ENCODE assay signal across 22 cellular contexts in the genomic region with DNA sequence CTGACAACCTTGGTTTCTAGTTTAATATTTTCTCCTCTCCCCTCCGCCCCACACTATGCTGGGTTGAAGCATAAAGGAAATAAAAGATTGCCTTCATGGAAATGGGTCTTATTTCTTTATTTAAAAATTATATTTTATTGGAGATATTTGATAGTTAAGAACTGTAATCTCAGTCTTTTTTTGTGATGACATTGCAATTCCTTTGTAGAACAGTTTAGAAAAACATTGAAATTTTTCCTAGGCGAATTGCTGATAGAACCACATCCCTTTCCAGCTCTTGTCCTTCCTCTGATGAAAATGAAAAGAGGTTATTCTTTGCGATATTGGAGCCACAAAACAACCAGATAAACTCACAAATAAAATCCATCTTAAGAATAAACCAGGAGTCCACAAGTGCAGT.
DNase-seq lines count a peak whose midpoint lies in the region; ATAC-seq, FAIRE-seq and TF ChIP-seq lines count a peak whose summit lies in the region.
"Had no signal": no experiment of that assay in that cellular context is flagged by ENCODE, and none has a peak within 500 bp of the region (broad histone marks: within the 10 kb centered on the region; RNA-seq: fewer than 3 reads in every experiment).

No MANE protein-coding gene starts in this region.

- H3K4me2 ChIP-seq in HepG2 (ENCODE audit: low read depth, low read length) (no peak overlapping the region), IMR-90 (ENCODE audit: low read depth, low read length) (no peak overlapping the region), K562 (ENCODE audit: insufficient read depth, low read length) (no peak overlapping the region), GM23248 (ENCODE audit: unreplicated experiment) (no peak overlapping the region)
- H3K4me2 ChIP-seq: BLaER1 treated with 17β-estradiol and CSF1 and Interleukin-3, amounts not matched to agents 10 nM and 100 nM had no signal

- in situ Hi-C loops in HepG2 (cut with HindIII; ENCODE audit: extremely low pct_ligation_motif_present, low pct_unique_long_range_greater_than_20kb), result no loop called here
- in situ Hi-C loops in IMR-90 (cut with MboI; ENCODE audit: low sequenced_read_pairs), result no loop called here
- in situ Hi-C loops in K562 (cut with MboI), result no loop called here
- in situ Hi-C loops in GM23248 (cut with MboI), result no loop called here

- no peak overlapping the region for H3K56ac ChIP-seq in IMR-90 (ENCODE audit: extremely low read depth, insufficient read depth, low read length)

- dilution Hi-C loops in IMR-90 (cut with HindIII; ENCODE audit: low sequenced_read_pairs, unreplicated experiment), result no loop called here

- H2BK20ac ChIP-seq in IMR-90 (ENCODE audit: low read depth, low read length), result no peak overlapping the region

- no peak overlapping the region for H2AK5ac ChIP-seq in IMR-90 (ENCODE audit: low read depth, low read length)

- TF ChIP-seq RAD21 in HepG2 (CRISPR knock-in tag; IDR thresholded peaks at IDR 0.05), result no peak
- no peak for TF ChIP-seq RAD21 in IMR-90 (IDR thresholded peaks at IDR 0.05; ENCODE audit: low read length)
- no peak for TF ChIP-seq RAD21 in K562 (CRISPR knock-in tag; conservative IDR thresholded peaks at IDR 0.05 in 1 of 2, IDR thresholded peaks at IDR 0.05 in 1 of 2)

- TF ChIP-seq CTCF in HepG2 (CRISPR knock-in tag; IDR thresholded peaks at IDR 0.05), result no peak
- no peak for TF ChIP-seq CTCF in right lobe of liver (IDR thresholded peaks at IDR 0.05)
- no peak for TF ChIP-seq CTCF in IMR-90 (conservative IDR thresholded peaks at IDR 0.05; ENCODE audit: low read depth, low read length)
- no peak for TF ChIP-seq CTCF in K562 (IDR thresholded peaks at IDR 0.05 in 2 of 3, conservative IDR thresholded peaks at IDR 0.05 in 1 of 3; ENCODE audit: insufficient read depth in 2 of 3, low read depth in 1 of 3, low read length in 3 of 3)

- H3K18ac ChIP-seq in IMR-90 (ENCODE audit: low read depth, low read length), result no peak overlapping the region

- H3K9ac ChIP-seq in HepG2 (ENCODE audit: insufficient read depth, low read depth, low read length) (no peak overlapping the region), IMR-90 (ENCODE audit: low read depth, low read length) (no peak overlapping the region), K562 (ENCODE audit: insufficient read depth in 1 of 2, low read depth in 2 of 2, low read length in 2 of 2) (no peak overlapping the region), GM23248 (no peak overlapping the region)
- H3K9ac ChIP-seq: BLaER1 treated with 17β-estradiol and CSF1 and Interleukin-3, amounts not matched to agents 10 nM and 100 nM had no signal

- no peak overlapping the region for H4K8ac ChIP-seq in IMR-90 (ENCODE audit: low read depth in 2 of 2, low read length in 2 of 2)

- H3K14ac ChIP-seq in IMR-90 (replicated peaks; ENCODE audit: low read depth, low read length), result no peak overlapping the region

- H3K27ac ChIP-seq in HepG2 (ENCODE audit: extremely low read length, insufficient read depth, low read length), result no peak overlapping the region
- no peak overlapping the region for H3K27ac ChIP-seq in right lobe of liver
- H3K27ac ChIP-seq in IMR-90 (ENCODE audit: insufficient read depth, low read length), result no peak overlapping the region
- no peak overlapping the region for H3K27ac ChIP-seq in K562 (ENCODE audit: extremely low read depth, low read depth, low read length)
- H3K27ac ChIP-seq in GM23248, result no peak overlapping the region
- H3K27ac ChIP-seq: 22Rv1; BLaER1 treated with 17β-estradiol and CSF1 and Interleukin-3, amounts not matched to agents 10 nM and 100 nM; C4-2B had no signal

- H4K20me1 ChIP-seq in HepG2 (ENCODE audit: insufficient read depth, low read length), result no peaks in the 10 kb centered on the region
- no peaks in the 10 kb centered on the region for H4K20me1 ChIP-seq in IMR-90 (ENCODE audit: insufficient read depth, low read length)
- no peaks in the 10 kb centered on the region for H4K20me1 ChIP-seq in K562 (replicated peaks; ENCODE audit: control insufficient read depth, insufficient read depth, low read length)
- no peaks in the 10 kb centered on the region for H4K20me1 ChIP-seq in GM23248 (ENCODE audit: insufficient read depth)
- H4K20me1 ChIP-seq: BLaER1 treated with 17β-estradiol and CSF1 and Interleukin-3, amounts not matched to agents 10 nM and 100 nM had no signal

- no peak overlapping the region for H2BK120ac ChIP-seq in IMR-90 (ENCODE audit: low read depth, low read length)

- H3K79me2 ChIP-seq in HepG2 (ENCODE audit: insufficient read depth, low read length) (no peaks in the 10 kb centered on the region), K562 (ENCODE audit: control insufficient read depth, insufficient read depth, low read length) (no peaks in the 10 kb centered on the region), GM23248 (ENCODE audit: insufficient read depth) (no peaks in the 10 kb centered on the region)

- H3K4ac ChIP-seq in IMR-90 (ENCODE audit: low read depth, low read length), result no peak overlapping the region

- no peak overlapping the region for H4K5ac ChIP-seq in IMR-90 (ENCODE audit: low read depth, low read length)

- H3K23ac ChIP-seq in IMR-90 (ENCODE audit: low read depth, low read length), result no peak overlapping the region

- CTCF ChIA-PET in HepG2 (lab: Yijun Ruan, JAX; ENCODE audit: low intra/inter-chr PET ratio, low total read pairs), result no interaction called here
- CTCF ChIA-PET in IMR-90 (lab: Yijun Ruan, JAX), result no interaction called here
- CTCF ChIA-PET in K562 (lab: Yijun Ruan, JAX; ENCODE audit: low intra/inter-chr PET ratio), result no interaction called here

- ATAC-seq in HepG2, result no peak
- no peak for ATAC-seq in right lobe of liver
- no peak for ATAC-seq in IMR-90 (ENCODE audit: low read depth)
- ATAC-seq in K562, result no peak

- intact Hi-C loops in HepG2 (cut with micrococcal nuclease; ENCODE audit: unreplicated experiment), result no loop called here
- intact Hi-C loops in right lobe of liver (cut with DNase I), result no loop called here
- intact Hi-C loops in IMR-90 (cut with micrococcal nuclease), result no loop called here
- intact Hi-C loops in K562 (cut with micrococcal nuclease), result no loop called here

- H2AK9ac ChIP-seq in IMR-90 (replicated peaks; ENCODE audit: low read depth, low read length, poor library complexity), result no peak overlapping the region

- H2BK15ac ChIP-seq in IMR-90 (ENCODE audit: low read depth, low read length), result no peak overlapping the region

- H3K9me2 ChIP-seq in GM23248 (ENCODE audit: insufficient read depth), result no peaks in the 10 kb centered on the region

- H3K4me1 ChIP-seq in HepG2 (ENCODE audit: insufficient read depth, low read length), result peaks cover 23% of the 10 kb centered on the region
- peaks cover 0 to 7% (median 1%) of the 10 kb centered on the region in 4 donors for H3K4me1 ChIP-seq in right lobe of liver
- no peaks in the 10 kb centered on the region for H3K4me1 ChIP-seq in IMR-90 (ENCODE audit: control insufficient read depth, insufficient read depth, low read length)
- no peaks in the 10 kb centered on the region for H3K4me1 ChIP-seq in K562 (replicated peaks in 1 of 2; ENCODE audit: control insufficient read depth in 2 of 2, insufficient read depth in 2 of 2, low read length in 2 of 2)
- no peaks in the 10 kb centered on the region for H3K4me1 ChIP-seq in GM23248 (ENCODE audit: insufficient read depth)
- H3K4me1 ChIP-seq: BLaER1 treated with 17β-estradiol and CSF1 and Interleukin-3, amounts not matched to agents 10 nM and 100 nM had no signal

- WGBS in HepG2 (ENCODE audit: low lambda C conversion rate), result 97% methylated on average over 3 of the region's 3 CpGs
- 81% methylated on average over 3 of the region's 3 CpGs for WGBS in right lobe of liver (ENCODE audit: insufficient coverage, low coverage, low lambda C conversion rate, missing lambda C conversion rate)
- no CpG with 5 or more reads among the region's 3 CpGs for WGBS in IMR-90 (ENCODE audit: extremely low coverage in 2 of 2, insufficient read length in 1 of 2), 2 experiments
- 19% methylated on average over 3 of the region's 3 CpGs for WGBS in K562 (ENCODE audit: insufficient coverage, low coverage, missing lambda C conversion rate)
- 62 to 81% methylated on average over 3 of the region's 3 CpGs for WGBS in GM23248 (ENCODE audit: low coverage in 1 of 2, low lambda C conversion rate in 2 of 2, missing lambda C conversion rate in 2 of 2), 2 experiments

- no peaks in the 10 kb centered on the region for H3K79me1 ChIP-seq in IMR-90 (ENCODE audit: low read depth in 1 of 2, low read length in 2 of 2)

- no peak for TF ChIP-seq POLR2A in HepG2 (IDR thresholded peaks at IDR 0.05; ENCODE audit: insufficient read depth in 1 of 2, low read depth in 2 of 2, low read length in 2 of 2)
- TF ChIP-seq POLR2A in right lobe of liver (IDR thresholded peaks at IDR 0.05), result no peak
- no peak for TF ChIP-seq POLR2A in IMR-90 (IDR thresholded peaks at IDR 0.05; ENCODE audit: low read depth, low read length)
- TF ChIP-seq POLR2A in K562 (conservative IDR thresholded peaks at IDR 0.05), result no peak

- DNase-seq in HepG2 (ENCODE audit: low spot score), result no peak
- no peak for DNase-seq in right lobe of liver
- no peak for DNase-seq in IMR-90
- no peak for DNase-seq in K562 (ENCODE audit: extremely low read depth in 1 of 4, low spot score in 3 of 4)
- DNase-seq in GM23248, result no peak
- no peak for DNase-seq in COLO668 (lab: John Stamatoyannopoulos, UW; ENCODE audit: unreplicated experiment)
- no peak for DNase-seq in OCI-M2 (lab: John Stamatoyannopoulos, UW; ENCODE audit: unreplicated experiment)
- DNase-seq: ACHN; AML-193; Caco-2; Calu3; CD4-positive, alpha-beta memory T cell; CD8-positive, alpha-beta memory T cell; DMS79 treated with DMSO at 0.1 percent for 48 hours; GF-D8 had no signal

- H3K4me3 ChIP-seq in HepG2 (replicated peaks in 1 of 3; ENCODE audit: insufficient read depth in 1 of 3, low read depth in 2 of 3, low read length in 3 of 3) (no peak overlapping the region), right lobe of liver (no peak overlapping the region), IMR-90 (ENCODE audit: insufficient read depth, low read depth, low read length) (no peak overlapping the region), K562 (no peak overlapping the region), GM23248 (no peak overlapping the region)
- H3K4me3 ChIP-seq: BLaER1 treated with 17β-estradiol and CSF1 and Interleukin-3, amounts not matched to agents 10 nM and 100 nM had no signal

- H3K9me1 ChIP-seq in IMR-90 (ENCODE audit: insufficient read depth, low read length), result no peaks in the 10 kb centered on the region
- H3K9me1 ChIP-seq in K562 (ENCODE audit: control insufficient read depth, insufficient read depth, low read length), result no peaks in the 10 kb centered on the region

- H3K27me3 ChIP-seq in HepG2 (ENCODE audit: control insufficient read depth in 1 of 2, insufficient read depth in 2 of 2, low read length in 2 of 2), result no peaks in the 10 kb centered on the region
- H3K27me3 ChIP-seq in right lobe of liver, result no peaks in the 10 kb centered on the region
- no peaks in the 10 kb centered on the region for H3K27me3 ChIP-seq in IMR-90 (ENCODE audit: control insufficient read depth, insufficient read depth, low read length)
- H3K27me3 ChIP-seq in K562 (ENCODE audit: control insufficient read depth in 2 of 2, insufficient read depth in 2 of 2, low read length in 2 of 2), result 0 out of 5 replicates have a peak, but pooled peaks cover 0 to 4% of the 10 kb centered on the region in 2 experiments
- H3K27me3 ChIP-seq in GM23248 (replicated peaks; ENCODE audit: insufficient read depth), result no peaks in the 10 kb centered on the region
- H3K27me3 ChIP-seq: BLaER1 treated with 17β-estradiol and CSF1 and Interleukin-3, amounts not matched to agents 10 nM and 100 nM had no signal

- no peak overlapping the region for H4K91ac ChIP-seq in IMR-90 (ENCODE audit: insufficient read depth, low read depth, low read length)

- no peak overlapping the region for H2BK5ac ChIP-seq in IMR-90 (ENCODE audit: low read depth, low read length, poor library complexity, severe bottlenecking)

- H3K36me3 ChIP-seq in HepG2 (replicated peaks in 1 of 2; ENCODE audit: control insufficient read depth in 1 of 2, insufficient read depth in 2 of 2, low read length in 2 of 2) (no peaks in the 10 kb centered on the region), right lobe of liver (no peaks in the 10 kb centered on the region), IMR-90 (ENCODE audit: control insufficient read depth, insufficient read depth, low read length) (no peaks in the 10 kb centered on the region), K562 (ENCODE audit: control insufficient read depth, insufficient read depth, low read length) (no peaks in the 10 kb centered on the region), GM23248 (ENCODE audit: low read depth) (no peaks in the 10 kb centered on the region)
- H3K36me3 ChIP-seq: BLaER1 treated with 17β-estradiol and CSF1 and Interleukin-3, amounts not matched to agents 10 nM and 100 nM had no signal

- FAIRE-seq in HepG2 (lab: Jason Lieb, UNC) (no peak), K562 (lab: Jason Lieb, UNC) (no peak)
- FAIRE-seq: D721Med, G401.6, GM12891, GM19239 had no signal

- TF ChIP-seq EP300 in HepG2 (IDR thresholded peaks at IDR 0.05; ENCODE audit: low read depth in 2 of 2, low read length in 2 of 2) (no peak), HepG2 (CRISPR knock-in tag; IDR thresholded peaks at IDR 0.05; ENCODE audit: borderline replicate concordance) (no peak), K562 (IDR thresholded peaks at IDR 0.05; ENCODE audit: low read length) (no peak)

- BruUV-seq in HepG2 (replicated peaks; lab: Mats Ljungman, UMichigan) (no TSS peak), IMR-90 (replicated peaks; lab: Mats Ljungman, UMichigan) (no TSS peak), K562 (replicated peaks; lab: Mats Ljungman, UMichigan) (no TSS peak)

- H3K9me3 ChIP-seq in HepG2 (ENCODE audit: low read length) (no peaks in the 10 kb centered on the region), right lobe of liver (no peaks in the 10 kb centered on the region), IMR-90 (ENCODE audit: control insufficient read depth, insufficient read depth, low read length) (no peaks in the 10 kb centered on the region), K562 (replicated peaks; ENCODE audit: control insufficient read depth, insufficient read depth, low read depth, low read length) (no peaks in the 10 kb centered on the region), GM23248 (ENCODE audit: low read depth) (no peaks in the 10 kb centered on the region)
- H3K9me3 ChIP-seq: Caco-2 had no signal

- H2AFZ ChIP-seq in HepG2 (ENCODE audit: low read length) (no peak overlapping the region), IMR-90 (replicated peaks; ENCODE audit: low read length, poor library complexity) (no peak overlapping the region), K562 (ENCODE audit: low read depth, low read length) (no peak overlapping the region), GM23248 (no peak overlapping the region)

- no peaks in the 10 kb centered on the region for H3F3A ChIP-seq in GM23248 (ENCODE audit: insufficient read depth)

- POLR2A ChIA-PET in HepG2 (lab: Yijun Ruan, JAX) (no interaction called here), IMR-90 (lab: Charles Lee; ENCODE audit: unreplicated experiment) (no interaction called here), K562 (lab: Yijun Ruan, JAX) (no interaction called here)

Comparison
In these comparisons a context has a peak if more than half of its experiments do, and no peak if none do; other contexts are left out.
1. Of the 241 proteins assayed by ChIP-seq in both HepG2 and K562: peak only in HepG2: none; only in K562: MAFG; in both: MAFF and MAFK; in neither: 238.